Comparison of ENCODE assay signal across 29 cellular contexts in the genomic region with DNA sequence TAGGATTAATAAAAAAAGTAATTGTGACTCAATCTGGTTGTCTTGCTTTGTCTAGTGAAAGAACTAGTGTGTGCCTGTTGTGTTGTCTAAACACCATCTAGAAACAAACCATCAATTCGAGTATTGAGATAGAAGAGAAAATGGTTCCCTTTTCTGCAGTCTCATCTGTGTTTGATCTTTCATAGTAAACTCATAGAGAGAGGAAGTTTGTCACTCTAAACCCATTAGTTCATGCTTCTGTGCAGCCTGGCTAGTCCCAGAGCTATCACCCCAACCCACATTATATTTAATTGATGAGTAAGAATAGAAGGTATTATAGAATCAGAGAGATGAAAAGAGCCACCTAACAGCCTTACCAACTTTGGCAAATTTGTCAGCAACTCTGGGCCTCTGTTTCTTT.
"Had no signal": no experiment of that assay in that cellular context is flagged by ENCODE, and none has a peak within 500 bp of the region (broad histone marks: within the 10 kb centered on the region; RNA-seq: fewer than 3 reads in every experiment).

No MANE protein-coding gene starts in this region.

- H3K4me1 Mint-ChIP-seq: activated naive CD8-positive, alpha-beta T cell treated with anti-CD3 and anti-CD28 coated beads, Interleukin-2, amount 50 U/mL, for 24 hours had no signal

- H3K4me1 ChIP-seq: ascending aorta, Peyer's patch had no signal

- H3K36me3 Mint-ChIP-seq: activated naive CD4-positive, alpha-beta T cell treated with anti-CD3 and anti-CD28 coated beads, Interleukin-2, amount 50 U/mL, for 72 hours; brain; IgD-negative memory B cell had no signal

- H3K9me3 Mint-ChIP-seq: activated naive CD8-positive, alpha-beta T cell treated with anti-CD3 and anti-CD28 coated beads, Interleukin-2, amount 50 U/mL, for 24 hours; activated T-cell treated with anti-CD3 and anti-CD28 coated beads, Interleukin-2, amount 50 U/mL, for 24 hours; activated T-helper 1 cell treated with anti-CD3 and anti-CD28 coated beads, Interleukin-12 subunit alpha, Interleukin-12 subunit beta, Interleukin-2, Interleukin-4 antibody, amounts not matched to agents 30 ng/mL and 10 ng/mL and 1 ng/mL, durations not matched to agents 14 hours and 24 hours and 36 hours; brain had no signal

- DNase-seq: activated CD4-positive, alpha-beta T cell treated with anti-CD3 and anti-CD28 coated beads for 48 hours; activated CD4-positive, alpha-beta T cell treated with anti-CD3 and anti-CD28 coated beads, Interleukin-2, amount 50 U/mL, for 4 hours; activated CD4-positive, CD25-positive, alpha-beta regulatory T cell treated with anti-CD3 and anti-CD28 coated beads, Interleukin-2, amount 50 U/mL, for 72 hours; activated CD8-positive, alpha-beta T cell treated with anti-CD3 and anti-CD28 coated beads, Interleukin-2, amount 10 ng/mL, durations not matched to agents 7 days and 5 days; activated effector memory CD4-positive, alpha-beta T cell treated with Interleukin-2 at 50 U/mL for 16 hours; activated naive CD4-positive, alpha-beta T cell treated with Interleukin-2 at 50 U/mL for 16 hours; activated naive CD8-positive, alpha-beta T cell treated with anti-CD3 and anti-CD28 coated beads, Interleukin-2, amount 50 U/mL, for 24 hours; activated T-cell treated with anti-CD3 and anti-CD28 coated beads, Interleukin-2, amount 50 U/mL, for 24 hours; amniotic stem cell; KG1; MG63; NCI-H1048; NCI-H146; NCI-H187 treated with DMSO at 0.1 percent for 48 hours; NCI-H345; NCI-H510A; NCI-H69; OCI-M1; Peyer's patch; Right ventricle myocardium superior; SJCRH30 had no signal

- ATAC-seq: activated CD8-positive, alpha-beta T cell treated with anti-CD3 and anti-CD28 coated beads, Interleukin-2, amount 10 ng/mL, durations not matched to agents 7 days and 5 days; activated naive CD4-positive, alpha-beta T cell treated with anti-CD3 and anti-CD28 coated beads, Interleukin-2, amount 50 U/mL, for 72 hours; activated naive CD8-positive, alpha-beta T cell treated with anti-CD3 and anti-CD28 coated beads, Interleukin-2, amount 50 U/mL, for 24 hours; WTC11 had no signal

- H3K27ac Mint-ChIP-seq: activated CD8-positive, alpha-beta T cell treated with anti-CD3 and anti-CD28 coated beads, Interleukin-2, amount 10 ng/mL, durations not matched to agents 7 days and 5 days; activated naive CD4-positive, alpha-beta T cell treated with anti-CD3 and anti-CD28 coated beads, Interleukin-2, amount 50 U/mL, for 72 hours; activated naive CD8-positive, alpha-beta T cell treated with anti-CD3 and anti-CD28 coated beads, Interleukin-2, amount 50 U/mL, for 24 hours; activated T-cell treated with anti-CD3 and anti-CD28 coated beads, Interleukin-2, amount 50 U/mL, for 24 hours; activated T-helper 1 cell treated with anti-CD3 and anti-CD28 coated beads, Interleukin-12 subunit alpha, Interleukin-12 subunit beta, Interleukin-2, Interleukin-4 antibody, amounts not matched to agents 30 ng/mL and 10 ng/mL and 1 ng/mL, durations not matched to agents 14 hours and 24 hours and 36 hours; IgD-negative memory B cell; T-helper 1 cell treated with Interleukin-12 subunit alpha and Interleukin-12 subunit beta and Interleukin-4 antibody, amounts not matched to agents 30 μg/mL and 1 μg/mL, for 36 hours; WTC11 had no signal

- H3K4me3 ChIP-seq: ascending aorta, MG63, Peyer's patch, SJCRH30 had no signal

- H3K27ac ChIP-seq: ascending aorta, Peyer's patch, RWPE1, SJCRH30 had no signal

- H3K36me3 ChIP-seq: ascending aorta, MG63, Peyer's patch had no signal

- H3K4me3 Mint-ChIP-seq: activated CD8-positive, alpha-beta T cell treated with anti-CD3 and anti-CD28 coated beads, Interleukin-2, amount 10 ng/mL, durations not matched to agents 7 days and 5 days; activated naive CD8-positive, alpha-beta T cell treated with anti-CD3 and anti-CD28 coated beads, Interleukin-2, amount 50 U/mL, for 24 hours; activated T-cell treated with anti-CD3 and anti-CD28 coated beads, Interleukin-2, amount 50 U/mL, for 24 hours; activated T-helper 1 cell treated with anti-CD3 and anti-CD28 coated beads, Interleukin-12 subunit alpha, Interleukin-12 subunit beta, Interleukin-2, Interleukin-4 antibody, amounts not matched to agents 30 ng/mL and 10 ng/mL and 1 ng/mL, durations not matched to agents 14 hours and 24 hours and 36 hours; brain; IgD-negative memory B cell; T-helper 1 cell treated with Interleukin-12 subunit alpha and Interleukin-12 subunit beta and Interleukin-4 antibody, amounts not matched to agents 30 μg/mL and 1 μg/mL, for 36 hours; WTC11 had no signal

- H3K27me3 ChIP-seq: ascending aorta, MG63, Peyer's patch, SJCRH30 had no signal

- H3K27me3 Mint-ChIP-seq: brain, IgD-negative memory B cell had no signal
